ENCODE assay signal across 5 cellular contexts in the genomic region with DNA sequence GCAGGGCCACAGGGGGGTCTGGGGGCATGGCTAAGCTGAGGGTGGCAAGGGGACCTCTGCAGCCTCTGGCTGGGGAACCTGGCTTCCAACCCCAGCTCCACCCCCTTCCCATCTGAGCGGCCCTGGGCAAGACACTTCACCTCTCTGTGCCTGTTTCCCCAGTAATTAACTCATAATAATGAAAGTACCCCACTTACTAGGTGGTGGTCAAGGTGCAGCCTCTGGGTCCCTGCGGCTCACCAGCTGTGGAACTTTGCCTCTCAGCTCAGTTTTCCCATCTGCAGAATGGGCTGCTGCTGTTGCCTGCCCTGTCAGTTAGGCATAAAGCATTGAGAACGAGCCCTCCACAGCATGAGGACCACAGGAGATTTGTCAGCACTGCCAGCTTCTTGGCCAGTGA. TPM values are rescaled to one million over a fixed set of nuclear protein-coding genes. Genes with fewer than 3 reads are reported as not detected.
"Had no signal": no experiment of that assay in that cellular context is flagged by ENCODE, and none has a peak within 500 bp of the region (broad histone marks: within the 10 kb centered on the region; RNA-seq: fewer than 3 reads in every experiment).

No MANE protein-coding gene starts in this region.

RNA-seq across cellular contexts. Expression of a gene that starts 51.8 kb away (rescaled TPM):
- total RNA-seq: HepG2, HT-29, HT1080, IMR-90, K562 had no signal
